Comparison of ENCODE assay signal across 1 cellular context in the genomic region with DNA sequence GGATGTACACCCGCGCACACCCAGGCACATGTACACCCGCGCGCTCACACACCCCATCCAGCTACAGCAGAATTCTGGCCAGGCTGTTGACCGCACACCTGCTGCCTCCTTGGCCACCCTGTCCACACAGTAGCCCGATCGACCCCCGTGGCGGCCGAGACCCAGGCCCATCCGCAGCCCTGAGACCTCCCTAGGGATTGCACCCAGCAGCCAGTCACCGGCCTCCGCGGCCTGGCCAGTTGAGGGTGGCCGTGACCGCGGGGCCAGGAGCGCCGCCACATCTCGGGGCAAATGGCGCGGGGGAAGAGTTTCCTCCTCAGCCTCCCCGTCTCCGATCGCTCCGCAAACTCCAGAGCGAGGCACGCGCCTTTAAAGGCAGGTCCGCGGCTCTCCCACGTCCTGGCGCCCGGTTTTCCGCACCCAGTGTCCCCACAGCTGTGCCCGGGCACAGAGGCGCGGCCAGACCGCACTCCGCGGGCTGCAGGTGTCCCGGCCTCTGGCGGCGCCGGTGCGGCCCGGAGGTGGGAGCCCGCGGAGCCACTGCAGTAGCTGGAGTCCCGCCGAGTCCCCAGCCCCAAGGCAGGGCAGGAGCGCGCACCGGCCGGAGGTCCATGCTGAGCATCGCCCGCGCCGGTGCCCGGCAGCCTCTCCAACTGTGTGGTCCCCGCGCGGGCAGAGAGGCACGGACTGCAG.
TF ChIP-seq lines count a peak whose summit lies in the region.

No MANE protein-coding gene starts in this region.

TF ChIP-seq in A549, 52 proteins besides CTCF, POLR2A, EP300 and RAD21:
- TF ChIP-seq, protein P1, sequence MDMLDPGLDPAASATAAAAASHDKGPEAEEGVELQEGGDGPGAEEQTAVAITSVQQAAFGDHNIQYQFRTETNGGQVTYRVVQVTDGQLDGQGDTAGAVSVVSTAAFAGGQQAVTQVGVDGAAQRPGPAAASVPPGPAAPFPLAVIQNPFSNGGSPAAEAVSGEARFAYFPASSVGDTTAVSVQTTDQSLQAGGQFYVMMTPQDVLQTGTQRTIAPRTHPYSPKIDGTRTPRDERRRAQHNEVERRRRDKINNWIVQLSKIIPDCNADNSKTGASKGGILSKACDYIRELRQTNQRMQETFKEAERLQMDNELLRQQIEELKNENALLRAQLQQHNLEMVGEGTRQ (IDR thresholded peaks at IDR 0.05), result no peak
- TF ChIP-seq RFX5 (IDR thresholded peaks at IDR 0.05) (no peak), MAX (IDR thresholded peaks at IDR 0.05) (no peak), CBX8 (IDR thresholded peaks at IDR 0.05) (no peak), MAZ (IDR thresholded peaks at IDR 0.05; ENCODE audit: borderline replicate concordance, low read depth, low read length) (no peak), BCL3 (IDR thresholded peaks at IDR 0.05) (no peak), FOSB (CRISPR knock-in tag; IDR thresholded peaks at IDR 0.05) (no peak), ZSCAN20 (CRISPR knock-in tag; IDR thresholded peaks at IDR 0.05) (no peak), KDM1A (IDR thresholded peaks at IDR 0.05; ENCODE audit: low read depth) (no peak)
